13 cellular contexts compared by ENCODE assay signal in genomic region chr7:1842321-1843221, GRCh38.
A peak's percentile ranks its signal among the peaks of the same experiment; 100 is the strongest.
DNase-seq lines count a peak whose midpoint lies in the region; ATAC-seq and TF ChIP-seq lines count a peak whose summit lies in the region.
"Had no signal": no experiment of that assay in that cellular context is flagged by ENCODE, and none has a peak within 500 bp of the region (broad histone marks: within the 10 kb centered on the region; RNA-seq: fewer than 3 reads in every experiment).

No MANE protein-coding gene starts in this region.

- DNase-seq in Caco-2 (peak; percentile 22 to 40), RPMI7951 (ENCODE audit: low read depth) (peak; percentile 97), left ventricle myocardium superior (peak; percentile 21), retina (peak; percentile 80), NOMO-1 (lab: John Stamatoyannopoulos, UW; ENCODE audit: unreplicated experiment in 2 of 2) (no peak), MM.1S (no peak)
- DNase-seq: activated CD4-positive, alpha-beta T cell treated with anti-CD3 and anti-CD28 coated beads, Interleukin-2, amount 50 U/mL, for 1 hour; stimulated activated CD4-positive, alpha-beta T cell treated with anti-CD3 and anti-CD28 coated beads, Interleukin-1b, Interleukin-23, amount 100 ng/mL, for 48 hours; stimulated activated naive CD4-positive, alpha-beta T cell treated with Interleukin-2 at 50 U/mL for 16 hours had no signal

- H3K27ac Mint-ChIP-seq in Caco-2 (ENCODE audit: unreplicated experiment): no peak overlapping the region
- H3K27ac Mint-ChIP-seq: T-cell had no signal

- no peaks in the 10 kb centered on the region for H3K4me1 Mint-ChIP-seq in Caco-2 (ENCODE audit: low read depth, unreplicated experiment)

- no peaks in the 10 kb centered on the region; the same call in 1 of the 2 replicates for H3K36me3 ChIP-seq in Caco-2 (ENCODE audit: control insufficient read depth, insufficient read depth, low read length)
- no peaks in the 10 kb centered on the region for H3K36me3 ChIP-seq in MM.1S (replicated peaks; ENCODE audit: insufficient read depth, low read length)

- ATAC-seq in left ventricle myocardium superior: no peak
- no peak for ATAC-seq in HG03520 (IDR thresholded peaks at IDR 0.05; ENCODE audit: unreplicated experiment)
- ATAC-seq in GM18867 (IDR thresholded peaks at IDR 0.05; ENCODE audit: unreplicated experiment): no peak
- ATAC-seq: HCT116, T-cell had no signal

- intact Hi-C loops in Caco-2 (cut with micrococcal nuclease; ENCODE audit: unreplicated experiment) (no loop called here), left ventricle myocardium superior (cut with micrococcal nuclease) (no loop called here)

- no TSS peak for BruUV-seq in Caco-2 (replicated peaks; lab: Mats Ljungman, UMichigan)

- H3F3A ChIP-seq in MM.1S (ENCODE audit: insufficient read depth, low read length): no peaks in the 10 kb centered on the region

- H3K9me2 ChIP-seq in MM.1S (replicated peaks; ENCODE audit: insufficient read depth, low read length): no peaks in the 10 kb centered on the region

- H3K79me2 ChIP-seq in MM.1S (ENCODE audit: low read length): no peaks in the 10 kb centered on the region

- no peaks in the 10 kb centered on the region for H3K27me3 Mint-ChIP-seq in Caco-2 (ENCODE audit: insufficient read depth, unreplicated experiment)
- H3K27me3 Mint-ChIP-seq: T-cell had no signal

- no peaks in the 10 kb centered on the region for H3K9me3 Mint-ChIP-seq in Caco-2 (ENCODE audit: unreplicated experiment)
- H3K9me3 Mint-ChIP-seq: T-cell had no signal

- POLR2A ChIA-PET in Caco-2 (lab: Charles Lee): no interaction called here

- H3K9ac ChIP-seq in MM.1S (ENCODE audit: low read length): no peak overlapping the region

- no peak overlapping the region for H3K4me3 ChIP-seq in Caco-2 (ENCODE audit: low read depth, low read length)
- no peak overlapping the region for H3K4me3 ChIP-seq in MM.1S (ENCODE audit: low read length)

- H2AFZ ChIP-seq in MM.1S (ENCODE audit: low read length): no peak overlapping the region

- H3K4me3 Mint-ChIP-seq in Caco-2 (ENCODE audit: unreplicated experiment): no peak overlapping the region

- peaks cover 9% of the 10 kb centered on the region for H3K36me3 Mint-ChIP-seq in Caco-2 (ENCODE audit: insufficient read depth, unreplicated experiment)

- no peak overlapping the region for H3K4me2 ChIP-seq in MM.1S (ENCODE audit: low read depth, low read length)

- H3K27ac ChIP-seq in MM.1S (ENCODE audit: low read length): no peak overlapping the region

- H3K9me3 ChIP-seq in Caco-2 (no peaks in the 10 kb centered on the region), MM.1S (replicated peaks; ENCODE audit: insufficient read depth, low read length) (no peaks in the 10 kb centered on the region)

- H3K4me1 ChIP-seq in Caco-2 (no peaks in the 10 kb centered on the region), MM.1S (ENCODE audit: low read length) (no peaks in the 10 kb centered on the region)

- TF ChIP-seq CTCF in Caco-2 (IDR thresholded peaks at IDR 0.05; ENCODE audit: insufficient read depth in 1 of 2, low read depth in 1 of 2, low read length in 1 of 2, severe bottlenecking in 1 of 2, unreplicated experiment in 1 of 2): no peak
- TF ChIP-seq CTCF in MM.1S (IDR thresholded peaks at IDR 0.05; ENCODE audit: low read length): no peak

- CTCF ChIA-PET in Caco-2 (lab: Charles Lee): no interaction called here

- H4K20me1 ChIP-seq in MM.1S (ENCODE audit: insufficient read depth, low read length): no peaks in the 10 kb centered on the region

- no peaks in the 10 kb centered on the region for H3K27me3 ChIP-seq in Caco-2 (replicated peaks; ENCODE audit: control insufficient read depth, insufficient read depth, low read length)
- H3K27me3 ChIP-seq in MM.1S (replicated peaks; ENCODE audit: insufficient read depth, low read length): no peaks in the 10 kb centered on the region

Comparison
In these comparisons a context has a peak if more than half of its experiments do, and no peak if none do; other contexts are left out.
1. DNase-seq: peak in Caco-2 (2 of 2), RPMI7951 (single experiment), left ventricle myocardium superior (single experiment) and retina (single experiment); none in NOMO-1 (0 of 2) and MM.1S (single experiment).